Comparison of ENCODE assay signal across 8 cellular contexts in genomic region chr2:134232868-134233732, GRCh38. TPM values are rescaled to one million over a fixed set of nuclear protein-coding genes. Genes with fewer than 3 reads are reported as not detected.
DNase-seq lines count a peak whose midpoint lies in the region; ATAC-seq and TF ChIP-seq lines count a peak whose summit lies in the region.

No MANE protein-coding gene starts in this region.

- H3K4me3 Mint-ChIP-seq in chondrocyte (ENCODE audit: unreplicated experiment) (no peak overlapping the region), nephron progenitor cell (no peak overlapping the region)

- peaks cover 13% of the 10 kb centered on the region for H3K9me3 Mint-ChIP-seq in chondrocyte (ENCODE audit: low read depth)
- peaks cover 27% of the 10 kb centered on the region for H3K9me3 Mint-ChIP-seq in nephron progenitor cell

- H3K4me1 Mint-ChIP-seq in chondrocyte (ENCODE audit: low read depth) (peaks cover 37% of the 10 kb centered on the region), nephron progenitor cell (no peaks in the 10 kb centered on the region)

- H3K27ac Mint-ChIP-seq in chondrocyte (ENCODE audit: unreplicated experiment) (no peak overlapping the region), nephron progenitor cell (no peak overlapping the region)

- ATAC-seq in GM21528 (IDR thresholded peaks at IDR 0.05; ENCODE audit: low FRiP score, unreplicated experiment), result peak; percentile 48

- DNase-seq in KBM-7 (peak; percentile 55), chondrocyte (ENCODE audit: low spot score) (no peak), H4 (ENCODE audit: low spot score) (no peak), nephron progenitor cell (no peak), UCSD-AML1 (lab: John Stamatoyannopoulos, UW; ENCODE audit: unreplicated experiment) (no peak), dedifferentiated amniotic fluid mesenchymal stem cell (ENCODE audit: extremely low spot score) (no peak)

- in situ Hi-C loops in KBM-7 (cut with MboI; ENCODE audit: low pct_unique_long_range_greater_than_20kb, low sequenced_read_pairs), result loop anchor here (25.0 kb wide), 2 partner anchors 179 to 346 kb away; no protein-coding TSS in a partner anchor

- TF ChIP-seq CTCF in GM12873 (IDR thresholded peaks at IDR 0.05; ENCODE audit: insufficient read depth, low read depth, low read length, missing control alignments) (peak; percentile 14), chondrocyte (IDR thresholded peaks at IDR 0.05) (peak; percentile 4), nephron progenitor cell (IDR thresholded peaks at IDR 0.05) (no peak)

- no peaks in the 10 kb centered on the region for H3K27me3 Mint-ChIP-seq in chondrocyte (ENCODE audit: low read depth)
- H3K27me3 Mint-ChIP-seq in nephron progenitor cell (ENCODE audit: low read depth, poor library complexity), result no peaks in the 10 kb centered on the region

- H3K36me3 Mint-ChIP-seq in chondrocyte (ENCODE audit: low read depth), result peaks cover 4% of the 10 kb centered on the region
- H3K36me3 Mint-ChIP-seq in nephron progenitor cell (ENCODE audit: low read depth), result peaks cover 22% of the 10 kb centered on the region

RNA-seq across cellular contexts. Expression of gene MGAT5, which starts 20.8 kb away (rescaled TPM):
- 27.6 to 30.0 TPM (median 29.8 TPM) in 3 replicates for total RNA-seq in chondrocyte
- total RNA-seq in H4 (2014; rRNA removed; shearing (Covaris generic)), result 13.1 and 24.5 TPM in 2 replicates
